ENCODE assay signal across 20 cellular contexts in genomic region chrX:150229030-150229429, GRCh38.
DNase-seq lines count a peak whose midpoint lies in the region; ATAC-seq, FAIRE-seq and TF ChIP-seq lines count a peak whose summit lies in the region.
"Had no signal": no experiment of that assay in that cellular context is flagged by ENCODE, and none has a peak within 500 bp of the region (broad histone marks: within the 10 kb centered on the region; RNA-seq: fewer than 3 reads in every experiment).

No MANE protein-coding gene starts in this region.

- no peak for TF ChIP-seq EP300 in A549 (IDR thresholded peaks at IDR 0.05)
- no peak for TF ChIP-seq EP300 in sigmoid colon (IDR thresholded peaks at IDR 0.05)

- H3K4me1 ChIP-seq in A549 (no peaks in the 10 kb centered on the region), astrocyte (ENCODE audit: insufficient read depth, low read length) (no peaks in the 10 kb centered on the region), vagina (no peaks in the 10 kb centered on the region), sigmoid colon (no peaks in the 10 kb centered on the region)
- H3K4me1 ChIP-seq: Caco-2 had no signal

- H3K4me2 ChIP-seq in A549: no peak overlapping the region
- H3K4me2 ChIP-seq in astrocyte (ENCODE audit: low read length): no peak overlapping the region
- H3K4me2 ChIP-seq: GM23338 had no signal

- no peak overlapping the region for H3K27ac Mint-ChIP-seq in astrocyte (ENCODE audit: unreplicated experiment)
- no peak overlapping the region for H3K27ac Mint-ChIP-seq in activated CD4-positive, alpha-beta memory T cell treated with anti-CD3 and anti-CD28 coated beads, Interleukin-2, amount 10 ng/mL, durations not matched to agents 7 days and 5 days
- H3K27ac Mint-ChIP-seq: B cell; CD4-positive, alpha-beta T cell; GM23338 had no signal

- 91% methylated on average over 1 of the region's 1 CpG for WGBS in A549 (ENCODE audit: missing lambda C conversion rate)
- 93% methylated on average over 1 of the region's 1 CpG for WGBS in sigmoid colon, 2 donors

- H3K4me3 Mint-ChIP-seq in astrocyte (ENCODE audit: unreplicated experiment): no peak overlapping the region
- no peak overlapping the region for H3K4me3 Mint-ChIP-seq in activated CD4-positive, alpha-beta memory T cell treated with anti-CD3 and anti-CD28 coated beads, Interleukin-2, amount 10 ng/mL, durations not matched to agents 7 days and 5 days
- H3K4me3 Mint-ChIP-seq: B cell; CD4-positive, alpha-beta T cell; GM23338 had no signal

- H3K79me2 ChIP-seq in astrocyte (ENCODE audit: insufficient read depth, low read length): no peaks in the 10 kb centered on the region

- no peaks in the 10 kb centered on the region for H3K36me3 Mint-ChIP-seq in astrocyte (ENCODE audit: low read depth, unreplicated experiment)
- H3K36me3 Mint-ChIP-seq in activated CD4-positive, alpha-beta memory T cell treated with anti-CD3 and anti-CD28 coated beads, Interleukin-2, amount 10 ng/mL, durations not matched to agents 7 days and 5 days (ENCODE audit: low read depth): no peaks in the 10 kb centered on the region

- H3K9me3 ChIP-seq in A549 (no peaks in the 10 kb centered on the region), astrocyte (ENCODE audit: insufficient read depth, low read depth, low read length) (no peaks in the 10 kb centered on the region), vagina (no peaks in the 10 kb centered on the region), sigmoid colon (no peaks in the 10 kb centered on the region)
- H3K9me3 ChIP-seq: Caco-2 had no signal

- H3K27me3 ChIP-seq in astrocyte (ENCODE audit: insufficient read depth, low read length) (no peaks in the 10 kb centered on the region), vagina (no peaks in the 10 kb centered on the region), sigmoid colon (no peaks in the 10 kb centered on the region)

- no peak for TF ChIP-seq CTCF in A549 (IDR thresholded peaks at IDR 0.05)
- TF ChIP-seq CTCF in astrocyte (IDR thresholded peaks at IDR 0.05; ENCODE audit: insufficient read depth, low read depth, low read length): no peak
- no peak for TF ChIP-seq CTCF in vagina (IDR thresholded peaks at IDR 0.05)
- no peak for TF ChIP-seq CTCF in sigmoid colon (IDR thresholded peaks at IDR 0.05)

- H3K9me3 Mint-ChIP-seq in astrocyte (ENCODE audit: unreplicated experiment): no peaks in the 10 kb centered on the region
- H3K9me3 Mint-ChIP-seq in activated CD4-positive, alpha-beta memory T cell treated with anti-CD3 and anti-CD28 coated beads, Interleukin-2, amount 10 ng/mL, durations not matched to agents 7 days and 5 days: no peaks in the 10 kb centered on the region
- H3K9me3 Mint-ChIP-seq: CD4-positive, alpha-beta T cell; GM23338 had no signal

- H2AFZ ChIP-seq in astrocyte (ENCODE audit: low read depth, low read length): no peak overlapping the region
- H2AFZ ChIP-seq: GM23338 had no signal

- TF ChIP-seq POLR2A in A549 (IDR thresholded peaks at IDR 0.05; ENCODE audit: low read length) (no peak), vagina (IDR thresholded peaks at IDR 0.05) (no peak), sigmoid colon (IDR thresholded peaks at IDR 0.05) (no peak)

- POLR2A ChIA-PET in A549 (lab: Yijun Ruan, JAX): no interaction called here
- POLR2A ChIA-PET in activated CD4-positive, alpha-beta memory T cell treated with anti-CD3 and anti-CD28 coated beads, Interleukin-2, amount 10 ng/mL, durations not matched to agents 7 days and 5 days (lab: Charles Lee): no interaction called here

- ATAC-seq in A549 (no peak), GM19467 (IDR thresholded peaks at IDR 0.05; ENCODE audit: unreplicated experiment) (no peak)
- ATAC-seq: GM23338 had no signal

- DNase-seq in A549 (ENCODE audit: low read depth in 1 of 2, low spot score in 1 of 2) (no peak), astrocyte (ENCODE audit: low read depth) (no peak), islet precursor cell (peak; percentile 10), vagina (ENCODE audit: extremely low spot score in 2 of 2) (peak; percentile 34 to 42), sigmoid colon (no peak)
- DNase-seq in activated CD4-positive, alpha-beta memory T cell treated with anti-CD3 and anti-CD28 coated beads, Interleukin-2, amount 10 ng/mL, durations not matched to agents 7 days and 5 days: no peak
- DNase-seq: 8988T; Caco-2; CD4-positive, alpha-beta T cell; HCEC 1CT had no signal

- CTCF ChIA-PET in A549 (lab: Yijun Ruan, JAX): no interaction called here
- CTCF ChIA-PET in activated CD4-positive, alpha-beta memory T cell treated with anti-CD3 and anti-CD28 coated beads, Interleukin-2, amount 10 ng/mL, durations not matched to agents 7 days and 5 days (lab: Charles Lee): no interaction called here

- no peak overlapping the region for H3K9ac ChIP-seq in astrocyte (ENCODE audit: low read length)

- no peak for TF ChIP-seq RAD21 in A549 (conservative IDR thresholded peaks at IDR 0.05 in 1 of 2, IDR thresholded peaks at IDR 0.05 in 1 of 2)

- FAIRE-seq in A549 (lab: Jason Lieb, UNC) (peak; percentile 56), astrocyte (lab: Jason Lieb, UNC) (peak; percentile 81)
- FAIRE-seq: D721Med, G401.6, GM12891, GM19239, H54 had no signal

- H4K20me1 ChIP-seq in astrocyte (ENCODE audit: insufficient read depth, low read length): no peaks in the 10 kb centered on the region

- intact Hi-C loops in vagina (cut with DNase I) (no loop called here), sigmoid colon (cut with DNase I) (no loop called here)

- no peak overlapping the region for H3K4me3 ChIP-seq in A549
- H3K4me3 ChIP-seq in astrocyte (ENCODE audit: insufficient read depth, low read depth, low read length): no peak overlapping the region
- H3K4me3 ChIP-seq in vagina: no peak overlapping the region
- no peak overlapping the region for H3K4me3 ChIP-seq in sigmoid colon
- H3K4me3 ChIP-seq: GM23338 had no signal

- H3K27me3 Mint-ChIP-seq in astrocyte (ENCODE audit: low read depth, unreplicated experiment): peaks cover 22% of the 10 kb centered on the region
- no peaks in the 10 kb centered on the region for H3K27me3 Mint-ChIP-seq in activated CD4-positive, alpha-beta memory T cell treated with anti-CD3 and anti-CD28 coated beads, Interleukin-2, amount 10 ng/mL, durations not matched to agents 7 days and 5 days
- H3K27me3 Mint-ChIP-seq: B cell; CD4-positive, alpha-beta T cell had no signal

- H3K36me3 ChIP-seq in astrocyte (ENCODE audit: insufficient read depth, low read length): no peaks in the 10 kb centered on the region
- no peaks in the 10 kb centered on the region for H3K36me3 ChIP-seq in vagina
- H3K36me3 ChIP-seq in sigmoid colon: no peaks in the 10 kb centered on the region

- no peaks in the 10 kb centered on the region for H3K4me1 Mint-ChIP-seq in astrocyte (ENCODE audit: low read depth, unreplicated experiment)
- H3K4me1 Mint-ChIP-seq in activated CD4-positive, alpha-beta memory T cell treated with anti-CD3 and anti-CD28 coated beads, Interleukin-2, amount 10 ng/mL, durations not matched to agents 7 days and 5 days: peaks cover 3% of the 10 kb centered on the region
- H3K4me1 Mint-ChIP-seq: B cell had no signal

- H3K27ac ChIP-seq in A549: no peak overlapping the region
- H3K27ac ChIP-seq in astrocyte (ENCODE audit: low read depth, low read length): no peak overlapping the region
- no peak overlapping the region for H3K27ac ChIP-seq in vagina
- H3K27ac ChIP-seq in sigmoid colon: no peak overlapping the region
- H3K27ac ChIP-seq: C4-2B, HL-60 had no signal

TF ChIP-seq in A549, 52 proteins besides CTCF, POLR2A, EP300 and RAD21:
- TF ChIP-seq HOXA7 (CRISPR knock-in tag; IDR thresholded peaks at IDR 0.05) (no peak), HMGXB4 (CRISPR knock-in tag; IDR thresholded peaks at IDR 0.05; ENCODE audit: borderline replicate concordance) (no peak), CHD2 (IDR thresholded peaks at IDR 0.05; ENCODE audit: low read length, partially characterized antibody) (no peak), RNF2 (IDR thresholded peaks at IDR 0.05; ENCODE audit: borderline replicate concordance, low read depth) (no peak), BHLHE40 (IDR thresholded peaks at IDR 0.05; ENCODE audit: low read depth, low read length) (no peak), FOSB (CRISPR knock-in tag; IDR thresholded peaks at IDR 0.05) (no peak)
- TF ChIP-seq, protein P1, sequence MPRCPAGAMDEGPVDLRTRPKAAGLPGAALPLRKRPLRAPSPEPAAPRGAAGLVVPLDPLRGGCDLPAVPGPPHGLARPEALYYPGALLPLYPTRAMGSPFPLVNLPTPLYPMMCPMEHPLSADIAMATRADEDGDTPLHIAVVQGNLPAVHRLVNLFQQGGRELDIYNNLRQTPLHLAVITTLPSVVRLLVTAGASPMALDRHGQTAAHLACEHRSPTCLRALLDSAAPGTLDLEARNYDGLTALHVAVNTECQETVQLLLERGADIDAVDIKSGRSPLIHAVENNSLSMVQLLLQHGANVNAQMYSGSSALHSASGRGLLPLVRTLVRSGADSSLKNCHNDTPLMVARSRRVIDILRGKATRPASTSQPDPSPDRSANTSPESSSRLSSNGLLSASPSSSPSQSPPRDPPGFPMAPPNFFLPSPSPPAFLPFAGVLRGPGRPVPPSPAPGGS (IDR thresholded peaks at IDR 0.05): no peak

Comparison
In these comparisons a context has a peak if more than half of its experiments do, and no peak if none do; other contexts are left out.
1. DNase-seq: peak in islet precursor cell (single experiment) and vagina (2 of 2); none in A549 (0 of 2), astrocyte (single experiment), sigmoid colon (single experiment) and activated CD4-positive, alpha-beta memory T cell treated with anti-CD3 and anti-CD28 coated beads, Interleukin-2, amount 10 ng/mL, durations not matched to agents 7 days and 5 days (single experiment).